1 cellular context compared by ENCODE assay signal in the genomic region with DNA sequence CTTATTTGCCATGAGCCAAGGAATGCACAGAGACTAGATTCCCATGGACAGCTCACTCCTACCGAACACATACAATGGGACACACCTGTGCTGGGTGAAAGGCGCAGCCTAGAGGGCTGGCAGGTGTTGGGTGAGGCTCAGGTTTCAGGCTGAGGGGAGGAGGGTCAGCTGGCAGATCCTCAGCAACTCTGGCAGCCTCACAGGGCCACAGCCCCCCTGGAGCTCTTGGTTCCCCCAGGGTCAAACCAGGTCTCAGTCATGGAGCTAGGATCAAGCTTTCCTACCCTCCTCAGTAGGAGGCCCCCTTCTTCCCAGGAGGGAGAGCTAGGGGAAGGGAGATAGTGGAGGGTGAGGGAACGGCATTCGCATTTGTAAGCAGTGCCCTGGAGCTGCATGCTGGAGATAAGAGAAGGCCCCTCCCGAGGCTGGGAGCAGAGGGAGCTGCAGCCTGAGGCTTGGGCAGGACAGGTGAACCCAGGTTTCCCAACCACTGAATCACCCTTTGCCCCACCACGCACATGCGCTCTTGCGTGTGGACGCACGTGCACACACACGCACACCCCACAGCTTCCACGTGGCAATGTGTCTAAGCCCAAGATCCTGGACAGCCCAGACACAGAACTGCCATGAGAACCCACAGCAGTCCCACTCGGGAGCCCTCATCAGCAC.
TF ChIP-seq lines count a peak whose summit lies in the region.

No MANE protein-coding gene starts in this region.

TF ChIP-seq in K562, 482 proteins besides CTCF, POLR2A, EP300 and RAD21 (continued from another document and continues in another):
- TF ChIP-seq, protein P1, sequence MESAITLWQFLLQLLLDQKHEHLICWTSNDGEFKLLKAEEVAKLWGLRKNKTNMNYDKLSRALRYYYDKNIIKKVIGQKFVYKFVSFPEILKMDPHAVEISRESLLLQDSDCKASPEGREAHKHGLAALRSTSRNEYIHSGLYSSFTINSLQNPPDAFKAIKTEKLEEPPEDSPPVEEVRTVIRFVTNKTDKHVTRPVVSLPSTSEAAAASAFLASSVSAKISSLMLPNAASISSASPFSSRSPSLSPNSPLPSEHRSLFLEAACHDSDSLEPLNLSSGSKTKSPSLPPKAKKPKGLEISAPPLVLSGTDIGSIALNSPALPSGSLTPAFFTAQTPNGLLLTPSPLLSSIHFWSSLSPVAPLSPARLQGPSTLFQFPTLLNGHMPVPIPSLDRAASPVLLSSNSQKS (CRISPR knock-in tag; IDR thresholded peaks at IDR 0.05), result no peak
- TF ChIP-seq BACH1 (tag; IDR thresholded peaks at IDR 0.05) (no peak), BHLHE40 (IDR thresholded peaks at IDR 0.05; ENCODE audit: low read length) (peak; percentile 96), ARID1B (IDR thresholded peaks at IDR 0.05) (peak; percentile 98), ZC3H8 (IDR thresholded peaks at IDR 0.05) (no peak), ZNF133 (CRISPR knock-in tag; IDR thresholded peaks at IDR 0.05) (no peak), ZNF780A (CRISPR knock-in tag; IDR thresholded peaks at IDR 0.05) (no peak), TAF15 (IDR thresholded peaks at IDR 0.05; ENCODE audit: low read depth, low read length) (no peak), BRD9 (IDR thresholded peaks at IDR 0.05; ENCODE audit: low read depth, partially characterized antibody) (peak; percentile 59), MCM3 (IDR thresholded peaks at IDR 0.05) (no peak), ZNF41 (CRISPR knock-in tag; conservative IDR thresholded peaks at IDR 0.05) (no peak), BRCA1 (IDR thresholded peaks at IDR 0.05) (no peak), BRCA1 (CRISPR knock-in tag; IDR thresholded peaks at IDR 0.05) (no peak), ETV5 (CRISPR knock-in tag; IDR thresholded peaks at IDR 0.05; ENCODE audit: low read depth) (no peak; the same call in 1 of the 2 replicates), HLTF (IDR thresholded peaks at IDR 0.05) (0 out of 2 replicates have a peak, but pooled peaks have one; percentile 59), ZNF184 (CRISPR knock-in tag; IDR thresholded peaks at IDR 0.05) (no peak), LCOR (CRISPR knock-in tag; IDR thresholded peaks at IDR 0.05) (peak; percentile 37; the same call in 1 of the 2 replicates), ZNF561 (CRISPR knock-in tag; conservative IDR thresholded peaks at IDR 0.05) (no peak), POLR2AphosphoS5 (IDR thresholded peaks at IDR 0.05; ENCODE audit: control insufficient read depth, insufficient read depth, low read depth, low read length) (peak; percentile 89), FOXM1 (IDR thresholded peaks at IDR 0.05; ENCODE audit: low read depth) (peak; percentile 82), FOXM1 (CRISPR knock-in tag; IDR thresholded peaks at IDR 0.05; ENCODE audit: low read depth) (no peak), CBX8 (IDR thresholded peaks at IDR 0.05; ENCODE audit: borderline replicate concordance, extremely low read depth, low read depth, low read length, poor library complexity, severe bottlenecking) (no peak), DDX20 (tag; IDR thresholded peaks at IDR 0.05; ENCODE audit: low read depth) (no peak), ZFPM2 (CRISPR knock-in tag; IDR thresholded peaks at IDR 0.05) (no peak), CREM (IDR thresholded peaks at IDR 0.05; ENCODE audit: low read depth) (peak; percentile 69; the same call in 1 of the 2 replicates), YBX1 (IDR thresholded peaks at IDR 0.05) (no peak), ARNT (IDR thresholded peaks at IDR 0.05) (0 out of 4 replicates have a peak, but pooled peaks of 1 of the 2 experiments have one; percentile 65), ZNF217 (CRISPR knock-in tag; IDR thresholded peaks at IDR 0.05) (peak; percentile 75; the same call in 1 of the 2 replicates), CXXC5 (CRISPR knock-in tag; IDR thresholded peaks at IDR 0.05) (peak; percentile 88), PCBP2 (IDR thresholded peaks at IDR 0.05; ENCODE audit: low read depth, low read length, poor library complexity, severe bottlenecking) (no peak), TARDBP (IDR thresholded peaks at IDR 0.05) (no peak; the same call in 1 of the 2 replicates), RCOR1 (IDR thresholded peaks at IDR 0.05; ENCODE audit: borderline replicate concordance in 1 of 2, low read depth in 2 of 2, low read length in 2 of 2) (peak in 1 of 2 experiments; percentile 92; a peak in 2 of 4 replicates), NR4A1 (CRISPR knock-in tag; IDR thresholded peaks at IDR 0.05) (no peak), NR4A1 (tag; IDR thresholded peaks at IDR 0.05) (peak; percentile 94), HDAC1 (IDR thresholded peaks at IDR 0.05) (peak in 1 of 2 experiments; percentile 92; a peak in 2 of 4 replicates), JUND (IDR thresholded peaks at IDR 0.05; ENCODE audit: borderline replicate concordance, low read depth, low read length) (no peak; the same call in 1 of the 2 replicates), JUND (tag; IDR thresholded peaks at IDR 0.05; ENCODE audit: borderline replicate concordance, low read depth, low read length) (peak; percentile 82; the same call in 2 of the 3 replicates), SMARCC2 (IDR thresholded peaks at IDR 0.05; ENCODE audit: low read depth) (peak; percentile 78), CBX1 (IDR thresholded peaks at IDR 0.05; ENCODE audit: low read depth) (no peak; the same call in 1 of the 2 replicates), ZNF140 (CRISPR knock-in tag; IDR thresholded peaks at IDR 0.05) (no peak)
- TF ChIP-seq, protein P2, sequence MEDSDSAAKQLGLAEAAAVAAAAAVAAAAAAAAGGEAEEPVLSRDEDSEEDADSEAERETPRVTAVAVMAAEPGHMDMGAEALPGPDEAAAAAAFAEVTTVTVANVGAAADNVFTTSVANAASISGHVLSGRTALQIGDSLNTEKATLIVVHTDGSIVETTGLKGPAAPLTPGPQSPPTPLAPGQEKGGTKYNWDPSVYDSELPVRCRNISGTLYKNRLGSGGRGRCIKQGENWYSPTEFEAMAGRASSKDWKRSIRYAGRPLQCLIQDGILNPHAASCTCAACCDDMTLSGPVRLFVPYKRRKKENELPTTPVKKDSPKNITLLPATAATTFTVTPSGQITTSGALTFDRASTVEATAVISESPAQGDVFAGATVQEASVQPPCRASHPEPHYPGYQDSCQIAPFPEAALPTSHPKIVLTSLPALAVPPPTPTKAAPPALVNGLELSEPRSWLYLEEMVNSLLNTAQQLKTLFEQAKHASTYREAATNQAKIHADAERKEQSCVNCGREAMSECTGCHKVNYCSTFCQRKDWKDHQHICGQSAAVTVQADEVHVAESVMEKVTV (CRISPR knock-in tag; IDR thresholded peaks at IDR 0.05), result no peak
- TF ChIP-seq, protein P3, sequence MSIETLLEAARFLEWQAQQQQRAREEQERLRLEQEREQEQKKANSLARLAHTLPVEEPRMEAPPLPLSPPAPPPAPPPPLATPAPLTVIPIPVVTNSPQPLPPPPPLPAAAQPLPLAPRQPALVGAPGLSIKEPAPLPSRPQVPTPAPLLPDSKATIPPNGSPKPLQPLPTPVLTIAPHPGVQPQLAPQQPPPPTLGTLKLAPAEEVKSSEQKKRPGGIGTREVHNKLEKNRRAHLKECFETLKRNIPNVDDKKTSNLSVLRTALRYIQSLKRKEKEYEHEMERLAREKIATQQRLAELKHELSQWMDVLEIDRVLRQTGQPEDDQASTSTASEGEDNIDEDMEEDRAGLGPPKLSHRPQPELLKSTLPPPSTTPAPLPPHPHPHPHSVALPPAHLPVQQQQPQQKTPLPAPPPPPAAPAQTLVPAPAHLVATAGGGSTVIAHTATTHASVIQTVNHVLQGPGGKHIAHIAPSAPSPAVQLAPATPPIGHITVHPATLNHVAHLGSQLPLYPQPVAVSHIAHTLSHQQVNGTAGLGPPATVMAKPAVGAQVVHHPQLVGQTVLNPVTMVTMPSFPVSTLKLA (conservative IDR thresholded peaks at IDR 0.05), result peak; percentile 90 to 93
- TF ChIP-seq, protein P4, sequence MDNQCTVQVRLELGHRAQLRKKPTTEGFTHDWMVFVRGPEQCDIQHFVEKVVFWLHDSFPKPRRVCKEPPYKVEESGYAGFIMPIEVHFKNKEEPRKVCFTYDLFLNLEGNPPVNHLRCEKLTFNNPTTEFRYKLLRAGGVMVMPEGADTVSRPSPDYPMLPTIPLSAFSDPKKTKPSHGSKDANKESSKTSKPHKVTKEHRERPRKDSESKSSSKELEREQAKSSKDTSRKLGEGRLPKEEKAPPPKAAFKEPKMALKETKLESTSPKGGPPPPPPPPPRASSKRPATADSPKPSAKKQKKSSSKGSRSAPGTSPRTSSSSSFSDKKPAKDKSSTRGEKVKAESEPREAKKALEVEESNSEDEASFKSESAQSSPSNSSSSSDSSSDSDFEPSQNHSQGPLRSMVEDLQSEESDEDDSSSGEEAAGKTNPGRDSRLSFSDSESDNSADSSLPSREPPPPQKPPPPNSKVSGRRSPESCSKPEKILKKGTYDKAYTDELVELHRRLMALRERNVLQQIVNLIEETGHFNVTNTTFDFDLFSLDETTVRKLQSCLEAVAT (IDR thresholded peaks at IDR 0.05), result no peak
- TF ChIP-seq, protein P5, sequence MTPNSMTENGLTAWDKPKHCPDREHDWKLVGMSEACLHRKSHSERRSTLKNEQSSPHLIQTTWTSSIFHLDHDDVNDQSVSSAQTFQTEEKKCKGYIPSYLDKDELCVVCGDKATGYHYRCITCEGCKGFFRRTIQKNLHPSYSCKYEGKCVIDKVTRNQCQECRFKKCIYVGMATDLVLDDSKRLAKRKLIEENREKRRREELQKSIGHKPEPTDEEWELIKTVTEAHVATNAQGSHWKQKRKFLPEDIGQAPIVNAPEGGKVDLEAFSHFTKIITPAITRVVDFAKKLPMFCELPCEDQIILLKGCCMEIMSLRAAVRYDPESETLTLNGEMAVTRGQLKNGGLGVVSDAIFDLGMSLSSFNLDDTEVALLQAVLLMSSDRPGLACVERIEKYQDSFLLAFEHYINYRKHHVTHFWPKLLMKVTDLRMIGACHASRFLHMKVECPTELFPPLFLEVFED (CRISPR knock-in tag; conservative IDR thresholded peaks at IDR 0.05), result no peak
- TF ChIP-seq, protein P6, sequence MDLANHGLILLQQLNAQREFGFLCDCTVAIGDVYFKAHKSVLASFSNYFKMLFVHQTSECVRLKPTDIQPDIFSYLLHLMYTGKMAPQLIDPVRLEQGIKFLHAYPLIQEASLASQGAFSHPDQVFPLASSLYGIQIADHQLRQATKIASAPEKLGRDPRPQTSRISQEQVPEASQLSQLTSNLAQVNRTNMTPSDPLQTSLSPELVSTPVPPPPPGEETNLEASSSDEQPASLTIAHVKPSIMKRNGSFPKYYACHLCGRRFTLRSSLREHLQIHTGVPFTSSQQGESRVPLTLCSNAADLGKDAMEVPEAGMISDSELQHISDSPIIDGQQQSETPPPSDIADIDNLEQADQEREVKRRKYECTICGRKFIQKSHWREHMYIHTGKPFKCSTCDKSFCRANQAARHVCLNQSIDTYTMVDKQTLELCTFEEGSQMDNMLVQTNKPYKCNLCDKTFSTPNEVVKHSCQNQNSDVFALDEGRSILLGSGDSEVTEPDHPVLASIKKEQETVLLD (IDR thresholded peaks at IDR 0.05), result peak; percentile 84
- TF ChIP-seq, protein P7, sequence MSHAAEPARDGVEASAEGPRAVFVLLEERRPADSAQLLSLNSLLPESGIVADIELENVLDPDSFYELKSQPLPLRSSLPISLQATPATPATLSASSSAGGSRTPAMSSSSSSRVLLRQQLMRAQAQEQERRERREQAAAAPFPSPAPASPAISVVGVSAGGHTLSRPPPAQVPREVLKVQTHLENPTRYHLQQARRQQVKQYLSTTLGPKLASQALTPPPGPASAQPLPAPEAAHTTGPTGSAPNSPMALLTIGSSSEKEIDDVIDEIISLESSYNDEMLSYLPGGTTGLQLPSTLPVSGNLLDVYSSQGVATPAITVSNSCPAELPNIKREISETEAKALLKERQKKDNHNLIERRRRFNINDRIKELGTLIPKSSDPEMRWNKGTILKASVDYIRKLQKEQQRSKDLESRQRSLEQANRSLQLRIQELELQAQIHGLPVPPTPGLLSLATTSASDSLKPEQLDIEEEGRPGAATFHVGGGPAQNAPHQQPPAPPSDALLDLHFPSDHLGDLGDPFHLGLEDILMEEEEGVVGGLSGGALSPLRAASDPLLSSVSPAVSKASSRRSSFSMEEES (CRISPR knock-in tag; IDR thresholded peaks at IDR 0.05), result no peak
- TF ChIP-seq, protein P8, sequence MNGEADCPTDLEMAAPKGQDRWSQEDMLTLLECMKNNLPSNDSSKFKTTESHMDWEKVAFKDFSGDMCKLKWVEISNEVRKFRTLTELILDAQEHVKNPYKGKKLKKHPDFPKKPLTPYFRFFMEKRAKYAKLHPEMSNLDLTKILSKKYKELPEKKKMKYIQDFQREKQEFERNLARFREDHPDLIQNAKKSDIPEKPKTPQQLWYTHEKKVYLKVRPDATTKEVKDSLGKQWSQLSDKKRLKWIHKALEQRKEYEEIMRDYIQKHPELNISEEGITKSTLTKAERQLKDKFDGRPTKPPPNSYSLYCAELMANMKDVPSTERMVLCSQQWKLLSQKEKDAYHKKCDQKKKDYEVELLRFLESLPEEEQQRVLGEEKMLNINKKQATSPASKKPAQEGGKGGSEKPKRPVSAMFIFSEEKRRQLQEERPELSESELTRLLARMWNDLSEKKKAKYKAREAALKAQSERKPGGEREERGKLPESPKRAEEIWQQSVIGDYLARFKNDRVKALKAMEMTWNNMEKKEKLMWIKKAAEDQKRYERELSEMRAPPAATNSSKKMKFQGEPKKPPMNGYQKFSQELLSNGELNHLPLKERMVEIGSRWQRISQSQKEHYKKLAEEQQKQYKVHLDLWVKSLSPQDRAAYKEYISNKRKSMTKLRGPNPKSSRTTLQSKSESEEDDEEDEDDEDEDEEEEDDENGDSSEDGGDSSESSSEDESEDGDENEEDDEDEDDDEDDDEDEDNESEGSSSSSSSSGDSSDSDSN (IDR thresholded peaks at IDR 0.05; ENCODE audit: borderline replicate concordance in 1 of 2, low read depth in 2 of 2, low read length in 2 of 2), result 0 out of 4 replicates have a peak, but pooled peaks of 1 of the 2 experiments have one; percentile 54
- TF ChIP-seq, protein P9, sequence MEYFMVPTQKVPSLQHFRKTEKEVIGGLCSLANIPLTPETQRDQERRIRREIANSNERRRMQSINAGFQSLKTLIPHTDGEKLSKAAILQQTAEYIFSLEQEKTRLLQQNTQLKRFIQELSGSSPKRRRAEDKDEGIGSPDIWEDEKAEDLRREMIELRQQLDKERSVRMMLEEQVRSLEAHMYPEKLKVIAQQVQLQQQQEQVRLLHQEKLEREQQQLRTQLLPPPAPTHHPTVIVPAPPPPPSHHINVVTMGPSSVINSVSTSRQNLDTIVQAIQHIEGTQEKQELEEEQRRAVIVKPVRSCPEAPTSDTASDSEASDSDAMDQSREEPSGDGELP (CRISPR knock-in tag; IDR thresholded peaks at IDR 0.05; ENCODE audit: borderline replicate concordance), result peak; percentile 82; the same call in 1 of the 2 replicates
- TF ChIP-seq, protein P10, sequence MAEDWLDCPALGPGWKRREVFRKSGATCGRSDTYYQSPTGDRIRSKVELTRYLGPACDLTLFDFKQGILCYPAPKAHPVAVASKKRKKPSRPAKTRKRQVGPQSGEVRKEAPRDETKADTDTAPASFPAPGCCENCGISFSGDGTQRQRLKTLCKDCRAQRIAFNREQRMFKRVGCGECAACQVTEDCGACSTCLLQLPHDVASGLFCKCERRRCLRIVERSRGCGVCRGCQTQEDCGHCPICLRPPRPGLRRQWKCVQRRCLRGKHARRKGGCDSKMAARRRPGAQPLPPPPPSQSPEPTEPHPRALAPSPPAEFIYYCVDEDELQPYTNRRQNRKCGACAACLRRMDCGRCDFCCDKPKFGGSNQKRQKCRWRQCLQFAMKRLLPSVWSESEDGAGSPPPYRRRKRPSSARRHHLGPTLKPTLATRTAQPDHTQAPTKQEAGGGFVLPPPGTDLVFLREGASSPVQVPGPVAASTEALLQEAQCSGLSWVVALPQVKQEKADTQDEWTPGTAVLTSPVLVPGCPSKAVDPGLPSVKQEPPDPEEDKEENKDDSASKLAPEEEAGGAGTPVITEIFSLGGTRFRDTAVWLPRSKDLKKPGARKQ (CRISPR knock-in tag; IDR thresholded peaks at IDR 0.05), result no peak
